34 cellular contexts compared by ENCODE assay signal in the genomic region with DNA sequence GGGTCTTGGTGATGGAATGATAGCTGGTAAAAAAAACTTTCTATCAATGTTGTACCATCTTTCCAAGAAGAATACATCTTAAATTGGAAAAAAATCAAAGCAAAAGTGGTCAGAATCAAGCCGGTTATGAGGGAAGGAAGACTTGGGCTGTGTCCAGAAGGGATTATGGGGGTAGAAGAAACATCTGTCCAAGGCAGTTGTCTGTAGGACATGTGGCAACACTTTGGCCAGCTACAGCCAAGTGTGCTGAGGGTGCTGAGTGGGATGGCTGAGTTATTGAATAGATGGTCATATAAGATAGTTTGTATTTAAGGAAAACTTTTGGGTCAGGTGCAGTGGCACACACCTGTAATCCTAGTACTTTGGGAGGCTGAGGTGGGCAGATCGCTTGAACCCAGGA. TPM values are rescaled to one million over a fixed set of nuclear protein-coding genes. Genes with fewer than 3 reads are reported as not detected.
"Had no signal": no experiment of that assay in that cellular context is flagged by ENCODE, and none has a peak within 500 bp of the region (broad histone marks: within the 10 kb centered on the region; RNA-seq: fewer than 3 reads in every experiment).

No MANE protein-coding gene starts in this region.

- H3K9me3 Mint-ChIP-seq: activated CD4-positive, alpha-beta memory T cell treated with anti-CD3 and anti-CD28 coated beads, Interleukin-2, amount 10 ng/mL, durations not matched to agents 7 days and 5 days; activated CD4-positive, alpha-beta T cell treated with anti-CD3 and anti-CD28 coated beads, Interleukin-2, amount 10 ng/mL, durations not matched to agents 24 days and 14 days; activated naive CD4-positive, alpha-beta T cell treated with anti-CD3 and anti-CD28 coated beads for 36 hours; activated naive CD8-positive, alpha-beta T cell treated with anti-CD3 and anti-CD28 coated beads for 36 hours; activated T-cell treated with anti-CD3 and anti-CD28 coated beads, Interleukin-2, amount 50 U/mL, for 4 hours; effector memory CD8-positive, alpha-beta T cell; immature natural killer cell; natural killer cell; neural progenitor cell had no signal

- H3K27me3 Mint-ChIP-seq: activated CD4-positive, alpha-beta memory T cell treated with anti-CD3 and anti-CD28 coated beads, Interleukin-2, amount 10 ng/mL, durations not matched to agents 7 days and 5 days; activated CD4-positive, alpha-beta T cell treated with anti-CD3 and anti-CD28 coated beads, Interleukin-2, amount 10 ng/mL, durations not matched to agents 24 days and 14 days; activated naive CD8-positive, alpha-beta T cell treated with anti-CD3 and anti-CD28 coated beads for 36 hours; effector memory CD8-positive, alpha-beta T cell had no signal

- H3K27ac Mint-ChIP-seq: activated CD4-positive, alpha-beta memory T cell treated with anti-CD3 and anti-CD28 coated beads, Interleukin-2, amount 10 ng/mL, durations not matched to agents 7 days and 5 days; activated CD4-positive, alpha-beta T cell treated with anti-CD3 and anti-CD28 coated beads, Interleukin-2, amount 10 ng/mL, durations not matched to agents 24 days and 14 days; activated naive CD4-positive, alpha-beta T cell treated with anti-CD3 and anti-CD28 coated beads for 36 hours; activated naive CD8-positive, alpha-beta T cell treated with anti-CD3 and anti-CD28 coated beads for 36 hours; effector memory CD8-positive, alpha-beta T cell; immature natural killer cell; natural killer cell; neural progenitor cell had no signal

- H3K4me1 Mint-ChIP-seq: activated CD4-positive, alpha-beta memory T cell treated with anti-CD3 and anti-CD28 coated beads, Interleukin-2, amount 10 ng/mL, durations not matched to agents 7 days and 5 days; activated naive CD8-positive, alpha-beta T cell treated with anti-CD3 and anti-CD28 coated beads for 36 hours; immature natural killer cell; natural killer cell had no signal

- H3K36me3 Mint-ChIP-seq: activated naive CD8-positive, alpha-beta T cell treated with anti-CD3 and anti-CD28 coated beads for 36 hours; natural killer cell; neural progenitor cell had no signal

- H3K4me3 Mint-ChIP-seq: activated CD4-positive, alpha-beta memory T cell treated with anti-CD3 and anti-CD28 coated beads, Interleukin-2, amount 10 ng/mL, durations not matched to agents 7 days and 5 days; activated CD4-positive, alpha-beta T cell treated with anti-CD3 and anti-CD28 coated beads, Interleukin-2, amount 10 ng/mL, durations not matched to agents 24 days and 14 days; activated naive CD4-positive, alpha-beta T cell treated with anti-CD3 and anti-CD28 coated beads for 36 hours; activated naive CD8-positive, alpha-beta T cell treated with anti-CD3 and anti-CD28 coated beads for 36 hours; activated T-cell treated with anti-CD3 and anti-CD28 coated beads, Interleukin-2, amount 50 U/mL, for 4 hours; effector memory CD8-positive, alpha-beta T cell; immature natural killer cell; natural killer cell; neural progenitor cell had no signal

- DNase-seq: activated CD4-positive, alpha-beta memory T cell treated with anti-CD3 and anti-CD28 coated beads, Interleukin-2, amount 10 ng/mL, durations not matched to agents 7 days and 5 days; activated CD4-positive, alpha-beta T cell treated with anti-CD3 and anti-CD28 coated beads, Interleukin-2, amount 10 ng/mL, durations not matched to agents 24 days and 14 days; activated CD8-positive, alpha-beta memory T cell treated with anti-CD3 and anti-CD28 coated beads, Interleukin-2, amount 50 U/mL, for 48 hours; activated effector memory CD4-positive, alpha-beta T cell treated with Interleukin-2 at 50 U/mL for 16 hours; activated naive CD4-positive, alpha-beta T cell treated with anti-CD3 and anti-CD28 coated beads for 36 hours; activated naive CD8-positive, alpha-beta T cell treated with anti-CD3 and anti-CD28 coated beads for 36 hours; activated T-cell treated with anti-CD3 and anti-CD28 coated beads, Interleukin-2, amount 50 U/mL, for 4 hours; adrenal gland; brain microvascular endothelial cell; cortex of kidney; effector memory CD8-positive, alpha-beta T cell; erythroblast; foreskin fibroblast; heart left ventricle; hypothalamus; immature natural killer cell; kidney; left colon; midbrain; natural killer cell; occipital lobe; right cardiac atrium; spleen; stimulated activated naive CD4-positive, alpha-beta T cell; T-helper 9 cell; testis; transverse colon; WERI-Rb-1 had no signal

- ATAC-seq: activated CD4-positive, CD25-positive, alpha-beta regulatory T cell treated with anti-CD3 and anti-CD28 coated beads, Interleukin-2, amount 50 U/mL, for 24 hours; activated T-cell treated with anti-CD3 and anti-CD28 coated beads, Interleukin-2, amount 50 U/mL, for 4 hours; effector memory CD8-positive, alpha-beta T cell; heart left ventricle; left colon; natural killer cell; right cardiac atrium had no signal

RNA-seq across cellular contexts. Expression of a gene that starts 38.4 kb away (rescaled TPM):
- total RNA-seq: activated CD4-positive, alpha-beta memory T cell treated with anti-CD3 and anti-CD28 coated beads, Interleukin-2, amount 10 ng/mL, durations not matched to agents 7 days and 5 days; ascending aorta; cardiac septum; fibroblast of lung; kidney; liver; natural killer cell; right cardiac atrium had no signal
- polyA plus RNA-seq: fibroblast of lung, heart left ventricle, immature natural killer cell, liver, right cardiac atrium had no signal
